In the genomic region with DNA sequence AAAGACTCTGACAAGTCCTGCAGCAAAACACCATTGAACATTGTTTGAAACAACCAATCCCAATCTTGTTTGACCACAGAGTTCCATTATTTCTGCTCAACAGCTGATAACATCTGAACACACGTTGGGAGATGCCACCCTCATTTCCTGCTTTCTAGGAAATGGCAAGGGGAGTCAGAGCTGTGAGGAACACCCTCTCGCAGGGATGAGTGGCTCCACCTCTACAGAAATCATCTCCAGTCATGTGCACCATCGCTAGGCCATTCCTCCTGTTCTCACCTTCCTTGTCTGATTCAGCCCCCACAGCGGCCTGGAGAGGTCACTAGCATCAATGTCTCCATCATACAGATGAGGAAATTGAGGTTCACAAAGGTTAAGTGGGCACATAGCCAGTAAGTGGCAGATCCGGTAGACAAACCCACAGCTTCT, we compare ENCODE assay signal across 12 cellular contexts. TPM values are rescaled to one million over a fixed set of nuclear protein-coding genes. Genes with fewer than 3 reads are reported as not detected.
DNase-seq lines count a peak whose midpoint lies in the region; ATAC-seq lines count a peak whose summit lies in the region.
"Had no signal": no experiment of that assay in that cellular context is flagged by ENCODE, and none has a peak within 500 bp of the region (broad histone marks: within the 10 kb centered on the region; RNA-seq: fewer than 3 reads in every experiment).

No MANE protein-coding gene starts in this region.

- no peak overlapping the region for H3K9ac ChIP-seq in neuronal stem cell (ENCODE audit: low read depth, low read length, poor library complexity)

- peak; percentile 81 for DNase-seq in activated CD8-positive, alpha-beta memory T cell treated with anti-CD3 and anti-CD28 coated beads, Interleukin-2, amount 10 ng/mL, durations not matched to agents 7 days and 5 days
- no peak for DNase-seq in activated CD8-positive, alpha-beta memory T cell treated with anti-CD3 and anti-CD28 coated beads for 24 hours
- DNase-seq in Kasumi-1 (lab: John Stamatoyannopoulos, UW): peak; percentile 62 to 78
- DNase-seq in activated CD8-positive, alpha-beta T cell treated with anti-CD3 and anti-CD28 coated beads, Interleukin-2, amount 10 ng/mL, durations not matched to agents 7 days and 5 days: peak; percentile 67
- peak; percentile 82 for DNase-seq in natural killer cell treated with Interleukin-12 subunit alpha and Interleukin-12 subunit beta and Interleukin-15 and Interleukin-18, amount 100 ng/mL, for 72 hours (ENCODE audit: low spot score)
- no peak for DNase-seq in HT-29 (ENCODE audit: low spot score)
- DNase-seq in neuronal stem cell (ENCODE audit: low spot score): no peak
- DNase-seq: amygdala, occipital lobe had no signal

- H3K18ac ChIP-seq in neuronal stem cell (ENCODE audit: low read length): no peak overlapping the region

- no peak overlapping the region for H2AK5ac ChIP-seq in neuronal stem cell (ENCODE audit: low read depth, low read length)

- no peak overlapping the region for H2BK15ac ChIP-seq in neuronal stem cell (ENCODE audit: low read length)

- peak; percentile 18 for ATAC-seq in activated CD8-positive, alpha-beta memory T cell treated with anti-CD3 and anti-CD28 coated beads, Interleukin-2, amount 10 ng/mL, durations not matched to agents 7 days and 5 days
- peak; percentile 7 for ATAC-seq in activated CD8-positive, alpha-beta T cell treated with anti-CD3 and anti-CD28 coated beads, Interleukin-2, amount 10 ng/mL, durations not matched to agents 7 days and 5 days
- peak; percentile 71 to 75 for ATAC-seq in natural killer cell treated with Interleukin-12 subunit alpha and Interleukin-12 subunit beta and Interleukin-15 and Interleukin-18, amount 100 ng/mL, for 72 hours
- ATAC-seq in GM21367 (IDR thresholded peaks at IDR 0.05; ENCODE audit: unreplicated experiment): no peak

- no peak overlapping the region for H3K4ac ChIP-seq in neuronal stem cell (ENCODE audit: low read length)

- no peaks in the 10 kb centered on the region for H3K36me3 ChIP-seq in neuronal stem cell (replicated peaks in 1 of 2; ENCODE audit: control insufficient read depth in 2 of 2, insufficient read depth in 2 of 2, low read length in 2 of 2)
- H3K36me3 ChIP-seq: esophagus muscularis mucosa had no signal

- no peaks in the 10 kb centered on the region for H3K4me1 ChIP-seq in neuronal stem cell (ENCODE audit: control insufficient read depth in 2 of 2, insufficient read depth in 1 of 2, low read depth in 1 of 2, low read length in 2 of 2)
- H3K4me1 ChIP-seq: esophagus muscularis mucosa had no signal

- no peak overlapping the region for H2AFZ ChIP-seq in neuronal stem cell (ENCODE audit: low read length)

- H3K4me3 ChIP-seq in neuronal stem cell (ENCODE audit: low read length in 2 of 2): no peak overlapping the region
- H3K4me3 ChIP-seq: esophagus muscularis mucosa had no signal

- POLR2A ChIA-PET in activated CD8-positive, alpha-beta T cell treated with anti-CD3 and anti-CD28 coated beads, Interleukin-2, amount 10 ng/mL, durations not matched to agents 7 days and 5 days (lab: Charles Lee): interaction anchor here (0.7 to 5.8 kb wide), 9 partner anchors 13 to 188 kb away, joined by 3 to 54 read pairs (median 5); no protein-coding TSS in a partner anchor

- peaks cover 80% of the 10 kb centered on the region for H3K36me3 Mint-ChIP-seq in activated CD8-positive, alpha-beta memory T cell treated with anti-CD3 and anti-CD28 coated beads, Interleukin-2, amount 10 ng/mL, durations not matched to agents 7 days and 5 days
- H3K36me3 Mint-ChIP-seq in activated CD8-positive, alpha-beta T cell treated with anti-CD3 and anti-CD28 coated beads, Interleukin-2, amount 10 ng/mL, durations not matched to agents 7 days and 5 days (ENCODE audit: low read depth): peaks cover 82% of the 10 kb centered on the region
- H3K36me3 Mint-ChIP-seq in natural killer cell treated with Interleukin-12 subunit alpha and Interleukin-12 subunit beta and Interleukin-15 and Interleukin-18, amount 100 ng/mL, for 72 hours: peaks cover 15% of the 10 kb centered on the region

- no peaks in the 10 kb centered on the region for H3K9me3 Mint-ChIP-seq in activated CD8-positive, alpha-beta memory T cell treated with anti-CD3 and anti-CD28 coated beads, Interleukin-2, amount 10 ng/mL, durations not matched to agents 7 days and 5 days (ENCODE audit: low read depth)
- no peaks in the 10 kb centered on the region for H3K9me3 Mint-ChIP-seq in activated CD8-positive, alpha-beta T cell treated with anti-CD3 and anti-CD28 coated beads, Interleukin-2, amount 10 ng/mL, durations not matched to agents 7 days and 5 days (ENCODE audit: insufficient read depth)
- H3K9me3 Mint-ChIP-seq in natural killer cell treated with Interleukin-12 subunit alpha and Interleukin-12 subunit beta and Interleukin-15 and Interleukin-18, amount 100 ng/mL, for 72 hours: peaks cover 2% of the 10 kb centered on the region

- H3K27ac ChIP-seq in neuronal stem cell (replicated peaks; ENCODE audit: low read length): no peak overlapping the region
- H3K27ac ChIP-seq: esophagus muscularis mucosa had no signal

- H3K9me3 ChIP-seq in neuronal stem cell (replicated peaks in 1 of 2; ENCODE audit: control insufficient read depth in 2 of 2, insufficient read depth in 1 of 2, low read depth in 1 of 2, low read length in 2 of 2): no peaks in the 10 kb centered on the region
- H3K9me3 ChIP-seq: esophagus muscularis mucosa had no signal

- H3K79me1 ChIP-seq in neuronal stem cell (ENCODE audit: low read depth, low read length): no peaks in the 10 kb centered on the region

- no peak overlapping the region for H3K14ac ChIP-seq in neuronal stem cell (ENCODE audit: low read length)

- no peak overlapping the region for H3K4me2 ChIP-seq in neuronal stem cell (ENCODE audit: insufficient read depth, low read length, poor library complexity, severe bottlenecking)

- no peaks in the 10 kb centered on the region for H3K27me3 Mint-ChIP-seq in activated CD8-positive, alpha-beta memory T cell treated with anti-CD3 and anti-CD28 coated beads, Interleukin-2, amount 10 ng/mL, durations not matched to agents 7 days and 5 days
- no peaks in the 10 kb centered on the region for H3K27me3 Mint-ChIP-seq in activated CD8-positive, alpha-beta T cell treated with anti-CD3 and anti-CD28 coated beads, Interleukin-2, amount 10 ng/mL, durations not matched to agents 7 days and 5 days (ENCODE audit: low read depth)
- no peaks in the 10 kb centered on the region for H3K27me3 Mint-ChIP-seq in natural killer cell treated with Interleukin-12 subunit alpha and Interleukin-12 subunit beta and Interleukin-15 and Interleukin-18, amount 100 ng/mL, for 72 hours

- H2BK5ac ChIP-seq in neuronal stem cell (ENCODE audit: low read length): no peak overlapping the region

- no peak overlapping the region for H4K91ac ChIP-seq in neuronal stem cell (ENCODE audit: low read depth, low read length, poor library complexity)

- CTCF ChIA-PET in activated CD8-positive, alpha-beta memory T cell treated with anti-CD3 and anti-CD28 coated beads, Interleukin-2, amount 10 ng/mL, durations not matched to agents 7 days and 5 days (lab: Charles Lee): interaction anchor here (0.6 to 17.9 kb wide), 14 partner anchors 8 to 148 kb away, joined by 3 to 338 read pairs (median 8); partner anchors contain the start of gene RUNX3
- CTCF ChIA-PET in activated CD8-positive, alpha-beta T cell treated with anti-CD3 and anti-CD28 coated beads, Interleukin-2, amount 10 ng/mL, durations not matched to agents 7 days and 5 days (lab: Charles Lee): interaction anchor here (0.8 to 6.9 kb wide), 14 partner anchors 10 to 148 kb away, joined by 3 to 70 read pairs (median 6); no protein-coding TSS in a partner anchor

- no peak overlapping the region for H2BK120ac ChIP-seq in neuronal stem cell (ENCODE audit: low read depth, low read length)

- no peak overlapping the region for H2BK12ac ChIP-seq in neuronal stem cell (ENCODE audit: low read length)

- H3K4me3 Mint-ChIP-seq in activated CD8-positive, alpha-beta memory T cell treated with anti-CD3 and anti-CD28 coated beads, Interleukin-2, amount 10 ng/mL, durations not matched to agents 7 days and 5 days: peak overlapping the region; percentile 72
- peak overlapping the region; percentile 57 for H3K4me3 Mint-ChIP-seq in activated CD8-positive, alpha-beta T cell treated with anti-CD3 and anti-CD28 coated beads, Interleukin-2, amount 10 ng/mL, durations not matched to agents 7 days and 5 days
- peak overlapping the region; percentile 71 for H3K4me3 Mint-ChIP-seq in natural killer cell treated with Interleukin-12 subunit alpha and Interleukin-12 subunit beta and Interleukin-15 and Interleukin-18, amount 100 ng/mL, for 72 hours

- no peak overlapping the region for H4K8ac ChIP-seq in neuronal stem cell (ENCODE audit: low read depth, low read length)

- H3K23ac ChIP-seq in neuronal stem cell (ENCODE audit: low read depth, low read length, poor library complexity): no peak overlapping the region

- H3K27me3 ChIP-seq in neuronal stem cell (ENCODE audit: control insufficient read depth in 3 of 3, insufficient read depth in 3 of 3, low read depth in 1 of 3, low read length in 3 of 3): peaks cover 0 to 7% (median 0%) of the 10 kb centered on the region in 3 experiments

- WGBS in neuronal stem cell (ENCODE audit: extremely low coverage in 2 of 2, insufficient read length in 2 of 2, insufficient replicate concordance in 1 of 2), 2 donors: no CpG with 5 or more reads among the region's 5 CpGs

- H3K4me1 Mint-ChIP-seq in activated CD8-positive, alpha-beta memory T cell treated with anti-CD3 and anti-CD28 coated beads, Interleukin-2, amount 10 ng/mL, durations not matched to agents 7 days and 5 days: peaks cover 96% of the 10 kb centered on the region
- peaks cover 96% of the 10 kb centered on the region for H3K4me1 Mint-ChIP-seq in activated CD8-positive, alpha-beta T cell treated with anti-CD3 and anti-CD28 coated beads, Interleukin-2, amount 10 ng/mL, durations not matched to agents 7 days and 5 days (ENCODE audit: low read depth)
- H3K4me1 Mint-ChIP-seq in natural killer cell treated with Interleukin-12 subunit alpha and Interleukin-12 subunit beta and Interleukin-15 and Interleukin-18, amount 100 ng/mL, for 72 hours (ENCODE audit: low read depth in 2 of 2): peaks cover 66 to 71% of the 10 kb centered on the region in 2 donors

- H3K27ac Mint-ChIP-seq in activated CD8-positive, alpha-beta memory T cell treated with anti-CD3 and anti-CD28 coated beads, Interleukin-2, amount 10 ng/mL, durations not matched to agents 7 days and 5 days: peak overlapping the region; percentile 86
- peak overlapping the region; percentile 79 for H3K27ac Mint-ChIP-seq in activated CD8-positive, alpha-beta T cell treated with anti-CD3 and anti-CD28 coated beads, Interleukin-2, amount 10 ng/mL, durations not matched to agents 7 days and 5 days
- H3K27ac Mint-ChIP-seq in natural killer cell treated with Interleukin-12 subunit alpha and Interleukin-12 subunit beta and Interleukin-15 and Interleukin-18, amount 100 ng/mL, for 72 hours: peak overlapping the region; percentile 94 to 95

RNA-seq across cellular contexts. Expression of gene RUNX3, which starts 22.4 kb away (rescaled TPM):
- total RNA-seq in activated CD8-positive, alpha-beta memory T cell treated with anti-CD3 and anti-CD28 coated beads, Interleukin-2, amount 10 ng/mL, durations not matched to agents 7 days and 5 days: 100 to 1,000 TPM; 224 to 246 TPM
- 100 to 1,000 TPM; 144 to 147 TPM for total RNA-seq in activated CD8-positive, alpha-beta T cell treated with anti-CD3 and anti-CD28 coated beads, Interleukin-2, amount 10 ng/mL, durations not matched to agents 7 days and 5 days
- total RNA-seq in natural killer cell treated with Interleukin-12 subunit alpha and Interleukin-12 subunit beta and Interleukin-15 and Interleukin-18, amount 100 ng/mL, for 72 hours: 100 to 1,000 TPM; 177 to 186 TPM
- total RNA-seq in HT-29 (2014; rRNA removed; shearing (Covaris generic)): 0.18 TPM in 1 of 2 replicates, not detected in the other
- polyA plus RNA-seq in neuronal stem cell (2013, experiment 1 of 2): 0.15 TPM
- polyA plus RNA-seq in neuronal stem cell (2013, experiment 2 of 2): 0.25 TPM
- total RNA-seq: NCI-H460 had no signal

Comparison
In these comparisons a context has a peak if more than half of its experiments do, and no peak if none do; other contexts are left out.
1. DNase-seq: peak in activated CD8-positive, alpha-beta memory T cell treated with anti-CD3 and anti-CD28 coated beads, Interleukin-2, amount 10 ng/mL, durations not matched to agents 7 days and 5 days (single experiment), Kasumi-1 (2 of 2), activated CD8-positive, alpha-beta T cell treated with anti-CD3 and anti-CD28 coated beads, Interleukin-2, amount 10 ng/mL, durations not matched to agents 7 days and 5 days (single experiment) and natural killer cell treated with Interleukin-12 subunit alpha and Interleukin-12 subunit beta and Interleukin-15 and Interleukin-18, amount 100 ng/mL, for 72 hours (single experiment); none in activated CD8-positive, alpha-beta memory T cell treated with anti-CD3 and anti-CD28 coated beads for 24 hours (single experiment), HT-29 (single experiment) and neuronal stem cell (single experiment).
2. RNA of gene RUNX3, which starts 22.4 kb away (total RNA-seq): 224 to 246 TPM in activated CD8-positive, alpha-beta memory T cell treated with anti-CD3 and anti-CD28 coated beads, Interleukin-2, amount 10 ng/mL, durations not matched to agents 7 days and 5 days, 177 to 186 TPM in natural killer cell treated with Interleukin-12 subunit alpha and Interleukin-12 subunit beta and Interleukin-15 and Interleukin-18, amount 100 ng/mL, for 72 hours and 144 to 147 TPM in activated CD8-positive, alpha-beta T cell treated with anti-CD3 and anti-CD28 coated beads, Interleukin-2, amount 10 ng/mL, durations not matched to agents 7 days and 5 days; 0.18 TPM in HT-29; every median in the first group is over 100 times any median in the second.
3. Peak in every context shown above with its lines, with median percentiles within 50 percentile points of each other: H3K27ac Mint-ChIP-seq and H3K4me3 Mint-ChIP-seq.